Comparison of ENCODE assay signal across 8 cellular contexts in the genomic region with DNA sequence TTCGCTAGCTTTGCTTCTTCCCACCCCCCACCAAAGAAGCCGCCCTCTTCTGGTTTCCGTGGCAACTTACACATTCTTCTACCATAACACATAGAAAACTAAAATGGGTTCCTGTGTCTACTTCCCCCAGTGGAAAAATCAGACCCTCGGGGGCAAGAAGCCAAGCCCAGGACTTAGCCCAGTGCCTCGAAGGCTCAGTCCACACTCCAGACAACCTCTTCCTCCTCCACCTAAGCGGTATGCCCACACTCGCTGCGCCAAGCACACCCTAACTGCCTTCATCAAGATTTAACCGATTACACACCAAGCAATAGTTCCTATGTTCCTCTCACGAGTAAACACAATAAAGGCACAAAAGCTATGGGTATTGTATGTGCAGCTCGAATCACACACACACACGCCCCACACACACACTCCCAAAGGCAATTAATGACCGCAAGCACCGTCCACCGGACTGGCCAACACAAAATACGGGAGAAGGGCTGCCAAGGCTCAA. TPM values are rescaled to one million over a fixed set of nuclear protein-coding genes. Genes with fewer than 3 reads are reported as not detected.
DNase-seq lines count a peak whose midpoint lies in the region; TF ChIP-seq lines count a peak whose summit lies in the region.

No MANE protein-coding gene starts in this region.

- peak overlapping the region; percentile 99 to 100 (median 100) for H3K27ac Mint-ChIP-seq in CD8-positive, alpha-beta memory T cell
- H3K27ac Mint-ChIP-seq in mesothelial cell of epicardium: peak overlapping the region; percentile 100

- POLR2A ChIA-PET in CD8-positive, alpha-beta memory T cell (lab: Charles Lee): interaction anchor here (0.6 to 2.7 kb wide), 8 partner anchors 17 to 220 kb away, joined by 3 to 13 read pairs (median 5); a partner anchor contains a TSS

- H3K4me1 ChIP-seq in CD8-positive, alpha-beta memory T cell (ENCODE audit: insufficient read depth, low read length): peaks cover 34% of the 10 kb centered on the region
- peaks cover 17% of the 10 kb centered on the region for H3K4me1 ChIP-seq in endocrine pancreas (ENCODE audit: control insufficient read depth, insufficient read depth, low read length)

- H3K4me1 Mint-ChIP-seq in CD8-positive, alpha-beta memory T cell: peaks cover 42 to 47% (median 44%) of the 10 kb centered on the region in 3 donors
- peaks cover 29% of the 10 kb centered on the region for H3K4me1 Mint-ChIP-seq in mesothelial cell of epicardium

- H3K9me3 ChIP-seq in CD8-positive, alpha-beta memory T cell (ENCODE audit: low read length): no peaks in the 10 kb centered on the region
- H3K9me3 ChIP-seq in endocrine pancreas (ENCODE audit: control insufficient read depth, low read length): no peaks in the 10 kb centered on the region

- H3K9ac ChIP-seq in endocrine pancreas (ENCODE audit: control insufficient read depth, insufficient read depth, low read length): peak overlapping the region; percentile 96

- H3K27ac ChIP-seq in CD8-positive, alpha-beta memory T cell (ENCODE audit: low read depth, low read length): peak overlapping the region; percentile 100

- H3K27me3 Mint-ChIP-seq in CD8-positive, alpha-beta memory T cell: no peaks in the 10 kb centered on the region
- H3K27me3 Mint-ChIP-seq in mesothelial cell of epicardium (ENCODE audit: low read depth): peaks cover 17% of the 10 kb centered on the region

- H3K36me3 ChIP-seq in CD8-positive, alpha-beta memory T cell (ENCODE audit: insufficient read depth, low read length): no peaks in the 10 kb centered on the region
- no peaks in the 10 kb centered on the region for H3K36me3 ChIP-seq in endocrine pancreas (ENCODE audit: control insufficient read depth, insufficient read depth, low read length)

- CTCF ChIA-PET in CD8-positive, alpha-beta memory T cell (lab: Charles Lee): interaction anchor here (0.6 to 4.6 kb wide), 13 partner anchors 8 to 793 kb away, joined by 3 to 51 read pairs (median 3); a partner anchor contains a TSS

- H3K36me3 Mint-ChIP-seq in CD8-positive, alpha-beta memory T cell: peaks cover 0 to 33% (median 2%) of the 10 kb centered on the region in 3 donors
- no peaks in the 10 kb centered on the region for H3K36me3 Mint-ChIP-seq in mesothelial cell of epicardium

- DNase-seq in CD8-positive, alpha-beta memory T cell: peak; percentile 35 to 87 (median 81)
- peak; percentile 10 for DNase-seq in GOT3 (lab: John Stamatoyannopoulos, UW)
- DNase-seq in NCI-H2227 treated with DMSO at 0.1 percent for 48 hours (lab: John Stamatoyannopoulos, UW): peak; percentile 12
- peak; percentile 20 to 44 for DNase-seq in activated CD8-positive, alpha-beta memory T cell treated with anti-CD3 and anti-CD28 coated beads for 4 hours (ENCODE audit: low read depth in 2 of 2)
- peak in 1 of 2 experiments; percentile 49 for DNase-seq in mesothelial cell of epicardium (ENCODE audit: low spot score in 2 of 2, unreplicated experiment in 2 of 2)
- DNase-seq in stimulated activated CD8-positive, alpha-beta memory T cell treated with anti-CD3 and anti-CD28 coated beads, Interleukin-4, amount 100 ng/mL, for 48 hours: peak; percentile 62
- DNase-seq in 8988T: no peak

- TF ChIP-seq CTCF in mesothelial cell of epicardium (IDR thresholded peaks at IDR 0.05; ENCODE audit: unreplicated experiment): peak; percentile 18

- peak overlapping the region; percentile 100 for H3K4me3 ChIP-seq in CD8-positive, alpha-beta memory T cell (ENCODE audit: low read length)
- H3K4me3 ChIP-seq in endocrine pancreas (ENCODE audit: control insufficient read depth, insufficient read depth, low read length): peak overlapping the region; percentile 94

- no peaks in the 10 kb centered on the region for H3K9me3 Mint-ChIP-seq in CD8-positive, alpha-beta memory T cell
- no peaks in the 10 kb centered on the region for H3K9me3 Mint-ChIP-seq in mesothelial cell of epicardium

- no peaks in the 10 kb centered on the region for H3K27me3 ChIP-seq in CD8-positive, alpha-beta memory T cell (ENCODE audit: insufficient read depth, low read length, poor library complexity, severe bottlenecking)
- H3K27me3 ChIP-seq in endocrine pancreas (ENCODE audit: control insufficient read depth, insufficient read depth, low read length): no peaks in the 10 kb centered on the region

- peak overlapping the region; percentile 98 to 100 (median 99) for H3K4me3 Mint-ChIP-seq in CD8-positive, alpha-beta memory T cell
- peak overlapping the region; percentile 96 for H3K4me3 Mint-ChIP-seq in mesothelial cell of epicardium

RNA-seq across cellular contexts. Expression of a gene that starts 0.5 kb away (rescaled TPM):
- 10 to 100 TPM; 29.7 to 31.9 TPM for total RNA-seq in CD8-positive, alpha-beta memory T cell
- polyA plus RNA-seq in CD8-positive, alpha-beta memory T cell: 10.7 TPM
- total RNA-seq in mesothelial cell of epicardium: 38.1 to 40.3 TPM (median 39.8 TPM) in 3 replicates

RNA-seq across cellular contexts. Expression of a gene that starts 20.9 kb away (rescaled TPM):
- total RNA-seq in CD8-positive, alpha-beta memory T cell: 10 to 100 TPM; 20.4 to 20.5 TPM
- 24.7 TPM for polyA plus RNA-seq in CD8-positive, alpha-beta memory T cell
- total RNA-seq in mesothelial cell of epicardium: 34.9 to 36.7 TPM (median 36.5 TPM) in 3 replicates
